Comparison of ENCODE assay signal across 8 cellular contexts in the genomic region with DNA sequence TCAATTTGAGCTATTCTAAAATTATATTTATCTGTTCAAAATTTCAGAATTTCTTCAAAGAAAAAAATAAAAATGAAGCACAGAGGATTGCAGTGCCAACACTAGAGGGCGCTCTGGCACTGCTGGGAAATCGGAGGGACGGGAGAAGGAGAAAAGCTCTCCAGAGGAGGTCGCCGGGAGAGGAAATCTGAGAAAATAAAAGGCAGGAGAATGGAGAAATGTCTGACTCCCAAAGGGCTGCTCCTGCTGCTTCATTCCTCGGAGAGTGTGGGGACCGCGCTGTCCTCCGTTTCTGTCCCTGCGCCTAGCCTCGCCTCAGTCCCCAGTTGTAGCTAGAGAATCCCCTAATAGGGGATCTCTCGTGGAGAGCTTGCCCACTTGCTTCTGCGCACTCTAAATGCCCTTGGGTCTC. TPM values are rescaled to one million over a fixed set of nuclear protein-coding genes. Genes with fewer than 3 reads are reported as not detected.
DNase-seq lines count a peak whose midpoint lies in the region; ATAC-seq, FAIRE-seq and TF ChIP-seq lines count a peak whose summit lies in the region.

No MANE protein-coding gene starts in this region.

- CTCF ChIA-PET in A549 (lab: Yijun Ruan, JAX), result interaction anchor here (0.6 to 10.6 kb wide), 114 partner anchors 9 to 1282 kb away, joined by 3 to 354 read pairs (median 4); a partner anchor contains a TSS
- CTCF ChIA-PET in activated CD4-positive, alpha-beta T cell treated with anti-CD3 and anti-CD28 coated beads, Interleukin-2, amount 10 ng/mL, durations not matched to agents 7 days and 5 days (lab: Charles Lee), result interaction anchor here (1.1 to 2.9 kb wide), 13 partner anchors 10 to 1059 kb away, joined by 3 to 19 read pairs (median 3); a partner anchor contains a TSS

- H3K27me3 Mint-ChIP-seq in activated CD4-positive, alpha-beta T cell treated with anti-CD3 and anti-CD28 coated beads, Interleukin-2, amount 10 ng/mL, durations not matched to agents 7 days and 5 days, result peaks cover 56% of the 10 kb centered on the region

- H3K27ac ChIP-seq in A549, result peak overlapping the region; percentile 12 to 45; a peak in 1 of 6 replicates

- TF ChIP-seq RAD21 in A549 (conservative IDR thresholded peaks at IDR 0.05 in 1 of 2, IDR thresholded peaks at IDR 0.05 in 1 of 2), result peak; percentile 94

- POLR2A ChIA-PET in A549 (lab: Yijun Ruan, JAX), result interaction anchor here (0.6 to 1.6 kb wide), 3 partner anchors 108 to 489 kb away, joined by 4 to 10 read pairs (median 6); a partner anchor contains a TSS
- POLR2A ChIA-PET in activated CD4-positive, alpha-beta T cell treated with anti-CD3 and anti-CD28 coated beads, Interleukin-2, amount 10 ng/mL, durations not matched to agents 7 days and 5 days (lab: Charles Lee), result no interaction called here

- H3K27ac Mint-ChIP-seq in activated CD4-positive, alpha-beta T cell treated with anti-CD3 and anti-CD28 coated beads, Interleukin-2, amount 10 ng/mL, durations not matched to agents 7 days and 5 days, result no peak overlapping the region

- no peaks in the 10 kb centered on the region for H3K9me3 Mint-ChIP-seq in activated CD4-positive, alpha-beta T cell treated with anti-CD3 and anti-CD28 coated beads, Interleukin-2, amount 10 ng/mL, durations not matched to agents 7 days and 5 days

- H3K4me1 Mint-ChIP-seq in activated CD4-positive, alpha-beta T cell treated with anti-CD3 and anti-CD28 coated beads, Interleukin-2, amount 10 ng/mL, durations not matched to agents 7 days and 5 days, result peaks cover 7% of the 10 kb centered on the region

- ATAC-seq in A549, result peak; percentile 37 to 82; a peak in 5 of 6 replicates
- no peak for ATAC-seq in HG02798 (IDR thresholded peaks at IDR 0.05; ENCODE audit: poor library complexity, unreplicated experiment)

- 17% methylated on average over 13 of the region's 13 CpGs for WGBS in A549 (ENCODE audit: missing lambda C conversion rate)

- TF ChIP-seq EP300 in A549 (IDR thresholded peaks at IDR 0.05), result no peak

- DNase-seq in A549 (ENCODE audit: low read depth in 1 of 2, low spot score in 1 of 2) (peak; percentile 41 to 61), NCI-H2227 (lab: John Stamatoyannopoulos, UW; ENCODE audit: unreplicated experiment) (peak; percentile 70), medulla oblongata (ENCODE audit: extremely low spot score) (peak; percentile 82)
- peak; percentile 53 for DNase-seq in activated CD4-positive, alpha-beta T cell treated with anti-CD3 and anti-CD28 coated beads, Interleukin-2, amount 10 ng/mL, durations not matched to agents 7 days and 5 days
- DNase-seq in effector CD4-positive, alpha-beta T cell, result peak; percentile 26
- peak; percentile 5 for DNase-seq in stimulated activated CD8-positive, alpha-beta memory T cell treated with anti-CD3 and anti-CD28 coated beads, Interleukin-12 subunit alpha, Interleukin-12 subunit beta, amount 100 ng/mL, for 24 hours (ENCODE audit: extremely low read depth)

- no peak overlapping the region for H3K4me3 Mint-ChIP-seq in activated CD4-positive, alpha-beta T cell treated with anti-CD3 and anti-CD28 coated beads, Interleukin-2, amount 10 ng/mL, durations not matched to agents 7 days and 5 days

- no peaks in the 10 kb centered on the region for H3K9me3 ChIP-seq in A549

- FAIRE-seq in A549 (lab: Jason Lieb, UNC), result no peak

- TF ChIP-seq CTCF in A549 (IDR thresholded peaks at IDR 0.05) (peak; percentile 99), GM12874 (IDR thresholded peaks at IDR 0.05; ENCODE audit: insufficient read depth, low read depth, low read length) (peak; percentile 84)

- no peak for TF ChIP-seq POLR2A in A549 (IDR thresholded peaks at IDR 0.05; ENCODE audit: low read length)

- peaks cover 15% of the 10 kb centered on the region; the same call in 2 of the 3 replicates for H3K4me1 ChIP-seq in A549

- peak overlapping the region; percentile 32 for H3K4me3 ChIP-seq in A549

- no peaks in the 10 kb centered on the region for H3K36me3 Mint-ChIP-seq in activated CD4-positive, alpha-beta T cell treated with anti-CD3 and anti-CD28 coated beads, Interleukin-2, amount 10 ng/mL, durations not matched to agents 7 days and 5 days (ENCODE audit: low read depth)

- H3K4me2 ChIP-seq in A549, result peak overlapping the region; percentile 90

TF ChIP-seq in A549, 52 proteins besides CTCF, POLR2A, EP300 and RAD21:
- TF ChIP-seq EHF (CRISPR knock-in tag; IDR thresholded peaks at IDR 0.05) (no peak), SMC3 (IDR thresholded peaks at IDR 0.05) (peak; percentile 96)

RNA-seq across cellular contexts. Expression of a gene that starts 40.0 kb away (rescaled TPM):
- polyA plus RNA-seq in A549 (2011; rRNA removed) (13.4 and 17.4 TPM in 2 replicates), A549 (2017; fragmentation: RNase III; extraction: RNeasy Plus Mini Kit Qiagen cat#74134 plus additional on column Dnase treatment) (7.6 to 8.6 TPM (median 8.4 TPM) in 3 replicates)
- 5.6 and 8.1 TPM in 2 replicates for polyA plus RNA-seq in A549 (2012; cell fraction: cytosol; rRNA removed)
- polyA plus RNA-seq in A549 (2012; cell fraction: nucleus; rRNA removed), result 5.0 and 5.1 TPM in 2 replicates
- polyA minus RNA-seq in A549 (2011; rRNA and poly(A)+ RNA removed), result 16.3 and 19.0 TPM in 2 replicates
- 10 to 100 TPM; 10.4 to 11.5 TPM for total RNA-seq in activated CD4-positive, alpha-beta T cell treated with anti-CD3 and anti-CD28 coated beads, Interleukin-2, amount 10 ng/mL, durations not matched to agents 7 days and 5 days

RNA-seq across cellular contexts. Expression of a gene that starts 44.4 kb away (rescaled TPM):
- polyA plus RNA-seq in A549 (2011; rRNA removed) (1.5 and 2.2 TPM in 2 replicates), A549 (2017; fragmentation: RNase III; extraction: RNeasy Plus Mini Kit Qiagen cat#74134 plus additional on column Dnase treatment) (not detected in 3 replicates)
- polyA plus RNA-seq in A549 (2012; cell fraction: cytosol; rRNA removed), result not detected in 2 replicates
- polyA plus RNA-seq in A549 (2012; cell fraction: nucleus; rRNA removed), result not detected in 2 replicates
- polyA minus RNA-seq in A549 (2011; rRNA and poly(A)+ RNA removed), result 1.9 and 4.8 TPM in 2 replicates
- not detected for total RNA-seq in activated CD4-positive, alpha-beta T cell treated with anti-CD3 and anti-CD28 coated beads, Interleukin-2, amount 10 ng/mL, durations not matched to agents 7 days and 5 days

RNA-seq across cellular contexts. Expression of a gene that starts 44.5 kb away (rescaled TPM):
- polyA plus RNA-seq in A549 (2011; rRNA removed), result not detected in 2 replicates
- polyA plus RNA-seq in A549 (2012; cell fraction: cytosol; rRNA removed), result not detected in 2 replicates
- polyA plus RNA-seq in A549 (2012; cell fraction: nucleus; rRNA removed), result not detected in 2 replicates
- not detected in 3 replicates for polyA plus RNA-seq in A549 (2017; fragmentation: RNase III; extraction: RNeasy Plus Mini Kit Qiagen cat#74134 plus additional on column Dnase treatment)
- polyA minus RNA-seq in A549 (2011; rRNA and poly(A)+ RNA removed), result not detected in 2 replicates
- total RNA-seq in activated CD4-positive, alpha-beta T cell treated with anti-CD3 and anti-CD28 coated beads, Interleukin-2, amount 10 ng/mL, durations not matched to agents 7 days and 5 days, result not detected

Comparison
In these comparisons a context has a peak if more than half of its experiments do, and no peak if none do; other contexts are left out.
1. DNase-seq: peak in every context shown above with its lines; median percentile 82 in medulla oblongata; 70 in NCI-H2227; 53 in activated CD4-positive, alpha-beta T cell treated with anti-CD3 and anti-CD28 coated beads, Interleukin-2, amount 10 ng/mL, durations not matched to agents 7 days and 5 days; 51 in A549; 26 in effector CD4-positive, alpha-beta T cell; 5 in stimulated activated CD8-positive, alpha-beta memory T cell treated with anti-CD3 and anti-CD28 coated beads, Interleukin-12 subunit alpha, Interleukin-12 subunit beta, amount 100 ng/mL, for 24 hours.